In genomic region chr7:118525020-118525419, GRCh38 we compare ENCODE assay signal across 13 cellular contexts.
DNase-seq lines count a peak whose midpoint lies in the region.
"Had no signal": no experiment of that assay in that cellular context is flagged by ENCODE, and none has a peak within 500 bp of the region (broad histone marks: within the 10 kb centered on the region; RNA-seq: fewer than 3 reads in every experiment).

No MANE protein-coding gene starts in this region.

- DNase-seq in NCI-H1417 (lab: John Stamatoyannopoulos, UW) (peak in 2 of 3 experiments; percentile 48 to 78), NCI-H1417 treated with DMSO at 0.1 percent for 48 hours (lab: John Stamatoyannopoulos, UW) (no peak), NCI-H2081 (lab: John Stamatoyannopoulos, UW) (peak; percentile 66 to 91), NCI-H69 (lab: John Stamatoyannopoulos, UW) (peak; percentile 92), amniotic stem cell (lab: John Stamatoyannopoulos, UW) (no peak), SKM-1 (lab: John Stamatoyannopoulos, UW; ENCODE audit: unreplicated experiment) (no peak)
- DNase-seq: AML-193; Caco-2; Calu3; CD4-positive, alpha-beta T cell; CD8-positive, alpha-beta T cell; DMS79 treated with DMSO at 0.1 percent for 48 hours; GF-D8 had no signal

Comparison
In these comparisons a context has a peak if more than half of its experiments do, and no peak if none do; other contexts are left out.
1. DNase-seq: peak in NCI-H1417 (2 of 3), NCI-H2081 (2 of 2) and NCI-H69 (single experiment); none in NCI-H1417 treated with DMSO at 0.1 percent for 48 hours (single experiment), amniotic stem cell (single experiment) and SKM-1 (single experiment).